Comparison of ENCODE assay signal across 1 cellular context in the genomic region with DNA sequence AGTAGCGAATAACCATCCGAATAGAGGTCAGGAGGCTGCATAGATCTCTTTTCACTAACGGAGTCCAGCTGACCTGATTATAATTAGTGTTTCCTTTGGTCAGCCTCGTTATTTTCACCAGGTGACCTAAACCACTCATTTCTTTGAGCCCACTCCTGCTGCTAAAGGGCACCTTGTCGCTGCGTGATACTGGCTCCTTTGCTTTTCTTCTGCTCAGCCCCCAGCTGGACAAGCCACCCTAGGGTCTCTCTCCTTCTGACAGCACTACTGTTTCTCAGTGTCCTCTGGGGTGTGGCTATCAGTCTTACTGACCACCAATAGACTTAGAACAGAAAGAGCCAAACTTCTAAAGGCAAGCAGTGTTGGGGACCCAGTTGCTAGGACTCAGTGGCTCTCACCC.
TF ChIP-seq lines count a peak whose summit lies in the region.

No MANE protein-coding gene starts in this region.

TF ChIP-seq in IMR-90, 13 proteins besides CTCF, POLR2A, EP300 and RAD21:
- TF ChIP-seq RCOR1 (IDR thresholded peaks at IDR 0.05; ENCODE audit: insufficient replicate concordance, low read length), result no peak
